ENCODE assay signal across 1 cellular context in genomic region chr10:34294137-34294536, GRCh38.
A peak's percentile ranks its signal among the peaks of the same experiment; 100 is the strongest.
TF ChIP-seq lines count a peak whose summit lies in the region.

No MANE protein-coding gene starts in this region.

TF ChIP-seq in GM12878, 131 proteins besides CTCF, POLR2A, EP300 and RAD21 (continued from another document):
- TF ChIP-seq ZBTB40 (IDR thresholded peaks at IDR 0.05; ENCODE audit: borderline replicate concordance), result peak; percentile 34; the same call in 1 of the 2 replicates
